Comparison of ENCODE assay signal across 1 cellular context in genomic region chr5:160545832-160546231, GRCh38.
TF ChIP-seq lines count a peak whose summit lies in the region.

No MANE protein-coding gene starts in this region.

TF ChIP-seq in WTC11, 78 proteins besides CTCF, POLR2A, EP300 and RAD21 (continued from another document):
- TF ChIP-seq ZNF512 (CRISPR knock-in tag; IDR thresholded peaks at IDR 0.05; ENCODE audit: borderline replicate concordance) (no peak), ZSCAN18 (CRISPR knock-in tag; IDR thresholded peaks at IDR 0.05) (no peak), AR (CRISPR knock-in tag; IDR thresholded peaks at IDR 0.05) (no peak), STAT6 (CRISPR knock-in tag; conservative IDR thresholded peaks at IDR 0.05; ENCODE audit: low read depth) (no peak), ATF3 (CRISPR knock-in tag; conservative IDR thresholded peaks at IDR 0.05) (no peak), E2F5 (CRISPR knock-in tag; IDR thresholded peaks at IDR 0.05) (no peak), TP53 (CRISPR knock-in tag; IDR thresholded peaks at IDR 0.05) (no peak)
